15 cellular contexts compared by ENCODE assay signal in the genomic region with DNA sequence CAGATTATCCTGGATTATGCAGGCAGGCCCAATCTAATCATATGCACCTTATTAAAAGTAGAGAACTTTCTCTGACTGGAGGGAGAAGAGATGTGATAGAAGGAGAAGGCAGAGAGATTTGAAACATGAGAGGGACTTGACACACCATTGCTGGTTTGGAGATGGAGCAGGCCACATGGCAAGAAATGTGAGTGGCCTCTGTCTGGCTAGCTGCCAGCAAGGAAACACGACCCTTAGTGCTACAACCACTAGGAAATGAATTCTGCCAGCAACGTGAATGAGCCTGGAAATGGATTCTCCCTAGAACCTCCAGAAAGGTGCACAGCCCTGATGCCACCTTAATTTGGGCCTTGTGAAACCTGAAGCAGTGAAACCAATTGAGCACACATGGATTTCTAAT.
"Had no signal": no experiment of that assay in that cellular context is flagged by ENCODE, and none has a peak within 500 bp of the region (broad histone marks: within the 10 kb centered on the region; RNA-seq: fewer than 3 reads in every experiment).

No MANE protein-coding gene starts in this region.

- DNase-seq: effector CD8-positive, alpha-beta T cell; foreskin melanocyte; head of caudate nucleus; kidney; left cardiac atrium; left ventricle myocardium inferior; lower lobe of right lung; nucleus accumbens; ovary; small intestine; stimulated activated CD4-positive, alpha-beta T cell treated with anti-CD3 and anti-CD28 coated beads, Interleukin-12 subunit alpha, Interleukin-12 subunit beta, amount 100 ng/mL, for 4 hours; stimulated activated CD4-positive, alpha-beta T cell treated with anti-CD3 and anti-CD28 coated beads, Interleukin-2, amount 100 ng/mL, for 48 hours; stimulated activated CD8-positive, alpha-beta memory T cell treated with anti-CD3 and anti-CD28 coated beads, Interleukin-4, amount 100 ng/mL, for 48 hours; stimulated activated naive CD8-positive, alpha-beta T cell treated with anti-CD3 and anti-CD28 coated beads, Interleukin-15, Interleukin-2, amounts not matched to agents 100 U/mL and 50 U/mL, for 24 hours; thyroid gland had no signal
